ENCODE assay signal across 15 cellular contexts in the genomic region with DNA sequence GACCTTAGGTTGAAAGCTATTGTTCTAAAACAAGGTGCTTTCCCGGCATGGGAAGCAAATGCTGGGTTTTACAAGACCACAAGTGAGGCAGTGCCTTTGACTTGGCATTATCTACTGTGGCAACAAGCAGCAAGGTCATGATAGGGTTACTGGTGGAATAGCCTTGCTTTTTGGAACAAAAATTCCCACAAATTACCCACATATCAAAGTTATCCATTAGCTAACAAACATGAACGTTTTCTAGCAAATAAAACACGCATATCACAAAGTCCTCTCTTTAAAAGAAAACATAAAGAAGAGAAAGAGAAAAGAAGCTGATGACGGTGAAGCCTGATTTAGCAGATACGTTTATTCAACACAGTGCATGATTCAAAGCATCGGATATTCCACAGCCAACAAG. TPM values are rescaled to one million over a fixed set of nuclear protein-coding genes. Genes with fewer than 3 reads are reported as not detected.
DNase-seq lines count a peak whose midpoint lies in the region; ATAC-seq and TF ChIP-seq lines count a peak whose summit lies in the region.
"Had no signal": no experiment of that assay in that cellular context is flagged by ENCODE, and none has a peak within 500 bp of the region (broad histone marks: within the 10 kb centered on the region; RNA-seq: fewer than 3 reads in every experiment).

No MANE protein-coding gene starts in this region.

- H3K9me3 Mint-ChIP-seq in nephron progenitor cell = peaks cover 7% of the 10 kb centered on the region
- H3K9me3 Mint-ChIP-seq: CD4-positive, alpha-beta memory T cell had no signal

- ATAC-seq in PC-3 (peak; percentile 20; the same call in 1 of the 2 replicates), left lobe of liver (peak; percentile 45), GM18498 (IDR thresholded peaks at IDR 0.05; ENCODE audit: unreplicated experiment) (no peak)

- H3K4me3 ChIP-seq in PC-3 (ENCODE audit: low read length) = no peak overlapping the region
- H3K4me3 ChIP-seq: GM23248 had no signal

- H3K27me3 Mint-ChIP-seq in nephron progenitor cell (ENCODE audit: low read depth, poor library complexity) = peaks cover 3% of the 10 kb centered on the region
- H3K27me3 Mint-ChIP-seq: CD4-positive, alpha-beta memory T cell had no signal

- no peak overlapping the region for H3K4me2 ChIP-seq in PC-3 (ENCODE audit: low read length)

- BruUV-seq in PC-3 (replicated peaks; lab: Mats Ljungman, UMichigan) = no TSS peak

- POLR2A ChIA-PET in PC-3 (lab: Charles Lee; ENCODE audit: unreplicated experiment) = no interaction called here

- in situ Hi-C loops in KBM-7 (cut with MboI; ENCODE audit: low pct_unique_long_range_greater_than_20kb, low sequenced_read_pairs) = no loop called here

- no peak overlapping the region for H3K4me3 Mint-ChIP-seq in nephron progenitor cell
- H3K4me3 Mint-ChIP-seq: CD4-positive, alpha-beta memory T cell had no signal

- no peak overlapping the region for H2AFZ ChIP-seq in PC-3 (ENCODE audit: low read length)
- H2AFZ ChIP-seq: GM23248 had no signal

- H3K36me3 ChIP-seq in PC-3 (ENCODE audit: low read depth, low read length) = no peaks in the 10 kb centered on the region

- intact Hi-C loops in PC-3 (cut with micrococcal nuclease) = loop anchor here (2.0 kb wide), 1 partner anchor 56 kb away; no protein-coding TSS in a partner anchor

- H3F3A ChIP-seq in PC-3 (ENCODE audit: low read length, unreplicated experiment) = no peaks in the 10 kb centered on the region

- CTCF ChIA-PET in PC-3 (lab: Charles Lee) = interaction anchor here (0.7 kb wide), 1 partner anchor 112 kb away, joined by 3 read pairs; no protein-coding TSS in a partner anchor

- DNase-seq in PC-3 = no peak
- DNase-seq in left lobe of liver (ENCODE audit: low spot score) = no peak
- no peak for DNase-seq in nephron progenitor cell
- DNase-seq in KBM-7 = no peak
- DNase-seq in activated CD4-positive, alpha-beta T cell treated with anti-CD3 and anti-CD28 coated beads, Interleukin-2, amount 50 U/mL, for 48 hours = no peak
- DNase-seq: C1 segment of cervical spinal cord; Calu3; CD4-positive, alpha-beta memory T cell; COR-L47; DMS153; DND-41; GM23248; H7; HCEC 1CT had no signal

- peaks cover 32% of the 10 kb centered on the region for H3K36me3 Mint-ChIP-seq in nephron progenitor cell (ENCODE audit: low read depth)

- H3K9me2 ChIP-seq in PC-3 (replicated peaks; ENCODE audit: low read length) = no peaks in the 10 kb centered on the region

- no peaks in the 10 kb centered on the region for H3K4me1 ChIP-seq in PC-3 (ENCODE audit: insufficient read depth, low read length)

- no peak overlapping the region for H3K27ac ChIP-seq in PC-3 (ENCODE audit: low read length)
- H3K27ac ChIP-seq: GM23248 had no signal

- H3K27ac Mint-ChIP-seq in nephron progenitor cell = peak overlapping the region; percentile 45

- H4K20me1 ChIP-seq in PC-3 (ENCODE audit: low read length) = no peaks in the 10 kb centered on the region

- peaks cover 44% of the 10 kb centered on the region for H3K4me1 Mint-ChIP-seq in nephron progenitor cell
- H3K4me1 Mint-ChIP-seq: CD4-positive, alpha-beta memory T cell had no signal

- H3K79me2 ChIP-seq in PC-3 (ENCODE audit: low read length) = no peaks in the 10 kb centered on the region

- no peak overlapping the region for H3K9ac ChIP-seq in PC-3 (ENCODE audit: low read length)
- H3K9ac ChIP-seq: GM23248 had no signal

- H3K27me3 ChIP-seq in PC-3 (ENCODE audit: low read length) = no peaks in the 10 kb centered on the region

- TF ChIP-seq CTCF in PC-3 (conservative IDR thresholded peaks at IDR 0.05; ENCODE audit: low read depth, low read length) = no peak
- no peak for TF ChIP-seq CTCF in nephron progenitor cell (IDR thresholded peaks at IDR 0.05)

- H3K9me3 ChIP-seq in PC-3 (ENCODE audit: low read length) = no peaks in the 10 kb centered on the region

RNA-seq across cellular contexts. Expression of a gene that starts 57.6 kb away (rescaled TPM):
- total RNA-seq in PC-3 (2014; rRNA removed) (12.8 and 17.5 TPM in 2 replicates), left lobe of liver (7.0 TPM)
